Comparison of ENCODE assay signal across 9 cellular contexts in the genomic region with DNA sequence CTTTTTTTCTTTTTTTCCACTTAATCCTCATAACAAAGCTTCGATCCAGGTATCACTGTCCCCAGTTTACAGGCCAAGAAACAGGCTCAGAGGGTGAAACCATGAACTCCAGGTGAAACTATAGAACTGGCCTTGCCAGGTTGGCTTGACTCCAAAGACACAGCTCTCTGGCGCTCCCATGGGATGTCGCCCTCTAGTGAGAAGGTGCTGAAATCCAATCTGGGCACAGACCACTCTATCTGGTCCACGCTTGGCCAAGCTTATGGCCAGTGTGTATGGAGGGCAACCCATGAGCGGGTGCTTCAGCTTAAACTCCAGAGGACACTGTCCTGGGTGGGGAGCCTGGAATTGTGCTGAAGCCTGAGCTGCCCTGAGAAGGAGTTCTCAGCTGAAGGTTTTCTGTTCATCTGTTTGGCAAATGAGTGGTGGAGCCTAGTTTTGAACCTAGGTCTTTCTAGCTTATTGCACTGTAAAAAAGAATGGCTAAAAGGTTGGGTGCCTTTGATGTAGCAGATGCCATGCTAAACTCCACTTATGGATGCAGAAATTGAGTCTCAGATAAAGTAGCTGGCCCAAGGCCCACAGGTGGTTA.
DNase-seq lines count a peak whose midpoint lies in the region; ATAC-seq and TF ChIP-seq lines count a peak whose summit lies in the region.
"Had no signal": no experiment of that assay in that cellular context is flagged by ENCODE, and none has a peak within 500 bp of the region (broad histone marks: within the 10 kb centered on the region; RNA-seq: fewer than 3 reads in every experiment).

No MANE protein-coding gene starts in this region.

- DNase-seq in AG04450 (ENCODE audit: low read depth, low spot score) (no peak), RKO (ENCODE audit: low spot score) (peak; percentile 16), left ventricle myocardium superior (no peak), SKM-1 (lab: John Stamatoyannopoulos, UW; ENCODE audit: unreplicated experiment) (no peak), GF-D8 (lab: John Stamatoyannopoulos, UW) (no peak), omental fat pad (ENCODE audit: low spot score) (no peak)
- DNase-seq: activated CD8-positive, alpha-beta memory T cell treated with anti-CD3 and anti-CD28 coated beads for 24 hours had no signal

- CTCF ChIA-PET in AG04450 (lab: Charles Lee), result interaction anchor here (0.6 to 1.5 kb wide), 5 partner anchors 10 to 568 kb away, joined by 3 to 8 read pairs (median 3); no protein-coding TSS in a partner anchor

- no peak overlapping the region for H3K27ac ChIP-seq in AG04450 (ENCODE audit: low read depth, low read length)

- peak; percentile 43 for ATAC-seq in left ventricle myocardium superior
- no peak for ATAC-seq in omental fat pad (ENCODE audit: low FRiP score)
- no peak for ATAC-seq in HG02981 (IDR thresholded peaks at IDR 0.05; ENCODE audit: unreplicated experiment)

- H3K4me3 ChIP-seq in AG04450 (ENCODE audit: low read depth, low read length) (no peak overlapping the region), GM12875 (ENCODE audit: low read depth, low read length) (no peak overlapping the region)

- H3K9me3 ChIP-seq in AG04450 (ENCODE audit: control insufficient read depth, insufficient read depth, low read length), result no peaks in the 10 kb centered on the region

- intact Hi-C loops in left ventricle myocardium superior (cut with micrococcal nuclease), result no loop called here

- POLR2A ChIA-PET in AG04450 (lab: Yijun Ruan, JAX), result no interaction called here

- peak; percentile 30 for TF ChIP-seq CTCF in AG04450 (IDR thresholded peaks at IDR 0.05; ENCODE audit: low read depth, low read length)
- TF ChIP-seq CTCF in GM12875 (IDR thresholded peaks at IDR 0.05; ENCODE audit: borderline replicate concordance, insufficient read depth, low read depth, low read length), result peak; percentile 29; the same call in 1 of the 2 replicates
- TF ChIP-seq CTCF in omental fat pad (IDR thresholded peaks at IDR 0.05), result no peak

- H3K27me3 ChIP-seq in AG04450 (ENCODE audit: control insufficient read depth, insufficient read depth, low read length), result no peaks in the 10 kb centered on the region

Comparison
In these comparisons a context has a peak if more than half of its experiments do, and no peak if none do; other contexts are left out.
1. CTCF ChIP-seq: peak in AG04450 (single experiment) and GM12875 (single experiment); none in omental fat pad (0 of 3).